Comparison of ENCODE assay signal across 11 cellular contexts in the genomic region with DNA sequence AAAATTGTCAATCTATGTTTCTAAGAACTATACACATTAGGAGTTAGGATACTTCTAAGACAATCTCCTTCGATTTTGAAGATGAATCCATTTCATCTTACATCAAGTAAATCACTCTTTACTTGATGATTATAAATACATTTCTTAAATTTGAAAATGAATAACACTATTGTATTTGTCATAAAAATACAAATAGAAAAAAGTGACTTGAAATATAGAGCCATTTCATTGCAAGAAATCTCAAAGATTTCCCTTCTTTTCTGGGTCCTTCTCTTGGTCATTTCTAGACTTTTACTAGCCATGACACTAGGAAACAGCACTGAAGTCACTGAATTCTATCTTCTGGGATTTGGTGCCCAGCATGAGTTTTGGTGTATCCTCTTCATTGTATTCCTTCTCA. TPM values are rescaled to one million over a fixed set of nuclear protein-coding genes. Genes with fewer than 3 reads are reported as not detected.
"Had no signal": no experiment of that assay in that cellular context is flagged by ENCODE, and none has a peak within 500 bp of the region (broad histone marks: within the 10 kb centered on the region; RNA-seq: fewer than 3 reads in every experiment).

A gene with protein sequence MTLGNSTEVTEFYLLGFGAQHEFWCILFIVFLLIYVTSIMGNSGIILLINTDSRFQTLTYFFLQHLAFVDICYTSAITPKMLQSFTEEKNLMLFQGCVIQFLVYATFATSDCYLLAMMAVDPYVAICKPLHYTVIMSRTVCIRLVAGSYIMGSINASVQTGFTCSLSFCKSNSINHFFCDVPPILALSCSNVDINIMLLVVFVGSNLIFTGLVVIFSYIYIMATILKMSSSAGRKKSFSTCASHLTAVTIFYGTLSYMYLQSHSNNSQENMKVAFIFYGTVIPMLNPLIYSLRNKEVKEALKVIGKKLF (plus strand): TSS at position 301 of the 400 bp plus-strand sequence. CDS start 0 bp downstream, at position 301.

- H3K9me3 ChIP-seq: HAP-1 had no signal

- H3K4me3 ChIP-seq: GM23248, GM23338, HAP-1 had no signal

- FAIRE-seq: H1, H54 had no signal

- H3K36me3 ChIP-seq: HAP-1 had no signal

- H3K4me1 ChIP-seq: HAP-1 had no signal

- DNase-seq: GM23248, GOT3, H7, H9, HCEC 1CT, HFFc6 had no signal

- H3K27ac ChIP-seq: GM23248 had no signal

- H3K9ac ChIP-seq: GM23248 had no signal

RNA-seq across cellular contexts. Expression of the gene that starts here (rescaled TPM):
- total RNA-seq: GM23248, GM23338, H1, H4, H7, H9, HFFc6 had no signal
- polyA plus RNA-seq: GM23248, GM23338, H1 had no signal
